8 cellular contexts compared by ENCODE assay signal in genomic region chr1:207838156-207839082, GRCh38.
DNase-seq lines count a peak whose midpoint lies in the region; ATAC-seq and TF ChIP-seq lines count a peak whose summit lies in the region.

No MANE protein-coding gene starts in this region.

- H3K4me1 ChIP-seq in lung (ENCODE audit: control insufficient read depth in 2 of 2, insufficient read depth in 2 of 2, low read length in 2 of 2): peaks cover 11 to 36% of the 10 kb centered on the region in 2 donors
- H3K4me1 ChIP-seq in GM23338 (ENCODE audit: insufficient read depth): no peaks in the 10 kb centered on the region

- in situ Hi-C loops in ACHN (cut with HindIII; ENCODE audit: low pct_ligation_motif_present, low pct_unique_long_range_greater_than_20kb, low sequenced_read_pairs): no loop called here

- H3K4me1 Mint-ChIP-seq in T-helper 17 cell (peaks cover 60% of the 10 kb centered on the region), GM23338 (peaks cover 7% of the 10 kb centered on the region; the same call in 2 of the 3 replicates)
- peaks cover 86% of the 10 kb centered on the region for H3K4me1 Mint-ChIP-seq in stimulated activated naive CD8-positive, alpha-beta T cell treated with anti-CD3 and anti-CD28 coated beads, Interleukin-15, amount 100 ng/mL, for 72 hours

- H3K4me3 Mint-ChIP-seq in T-helper 17 cell (no peak overlapping the region), GM23338 (no peak overlapping the region)
- H3K4me3 Mint-ChIP-seq in stimulated activated naive CD8-positive, alpha-beta T cell treated with anti-CD3 and anti-CD28 coated beads, Interleukin-15, amount 100 ng/mL, for 72 hours: no peak overlapping the region

- no peak overlapping the region for H2AFZ ChIP-seq in GM23338

- H3K4me3 ChIP-seq in choroid plexus epithelial cell (ENCODE audit: low read depth, low read length): no peak overlapping the region
- H3K4me3 ChIP-seq in lung: peak overlapping the region; percentile 4
- H3K4me3 ChIP-seq in GM23338: no peak overlapping the region

- no peak overlapping the region for H3K4me2 ChIP-seq in GM23338

- peaks cover 0 to 8% of the 10 kb centered on the region in 2 donors for H3K36me3 ChIP-seq in lung (ENCODE audit: control insufficient read depth in 2 of 2, insufficient read depth in 2 of 2, low read length in 2 of 2)
- no peaks in the 10 kb centered on the region for H3K36me3 ChIP-seq in GM23338 (ENCODE audit: insufficient read depth)

- H3K27me3 ChIP-seq in lung (ENCODE audit: control insufficient read depth, insufficient read depth): no peaks in the 10 kb centered on the region
- H3K27me3 ChIP-seq in GM23338 (ENCODE audit: insufficient read depth): no peaks in the 10 kb centered on the region

- no peaks in the 10 kb centered on the region for H3K9me3 ChIP-seq in T-helper 17 cell (ENCODE audit: control insufficient read depth, low read length, poor library complexity, severe bottlenecking)
- H3K9me3 ChIP-seq in lung (ENCODE audit: control insufficient read depth in 2 of 2, insufficient read depth in 1 of 2, low read length in 1 of 2): no peaks in the 10 kb centered on the region

- peaks cover 2% of the 10 kb centered on the region for H3K36me3 Mint-ChIP-seq in T-helper 17 cell (ENCODE audit: low read depth)
- no peaks in the 10 kb centered on the region for H3K36me3 Mint-ChIP-seq in GM23338 (ENCODE audit: low read depth)

- H3K9me3 Mint-ChIP-seq in stimulated activated naive CD8-positive, alpha-beta T cell treated with anti-CD3 and anti-CD28 coated beads, Interleukin-15, amount 100 ng/mL, for 72 hours: peaks cover 0 to 4% of the 10 kb centered on the region in 2 donors
- no peaks in the 10 kb centered on the region for H3K9me3 Mint-ChIP-seq in GM23338

- WGBS in lung, 2 donors: 69 to 82% methylated on average over 15 of the region's 15 CpGs

- H3K9me2 ChIP-seq in GM23338 (ENCODE audit: insufficient read depth): 0 out of 2 replicates have a peak, but pooled peaks cover 6% of the 10 kb centered on the region

- peak overlapping the region; percentile 76 to 85 for H3K27ac ChIP-seq in lung (ENCODE audit: low read depth in 1 of 2, low read length in 1 of 2)
- no peak overlapping the region for H3K27ac ChIP-seq in GM23338 (ENCODE audit: low read depth)

- H3K27ac Mint-ChIP-seq in T-helper 17 cell (peak overlapping the region; percentile 88), GM23338 (no peak overlapping the region)
- peak overlapping the region in 1 of 2 donors; percentile 76 for H3K27ac Mint-ChIP-seq in stimulated activated naive CD8-positive, alpha-beta T cell treated with anti-CD3 and anti-CD28 coated beads, Interleukin-15, amount 100 ng/mL, for 72 hours

- ATAC-seq in T-helper 17 cell (no peak), lung (ENCODE audit: insufficient read depth, low FRiP score) (peak; percentile 25), GM21737 (IDR thresholded peaks at IDR 0.05; ENCODE audit: unreplicated experiment) (no peak), GM23338 (no peak)
- ATAC-seq in stimulated activated naive CD8-positive, alpha-beta T cell treated with anti-CD3 and anti-CD28 coated beads, Interleukin-15, amount 100 ng/mL, for 72 hours: peak; percentile 63

- H3K27me3 Mint-ChIP-seq in T-helper 17 cell (no peaks in the 10 kb centered on the region), GM23338 (ENCODE audit: insufficient read depth, low read depth, poor library complexity) (peaks cover 3% of the 10 kb centered on the region)
- H3K27me3 Mint-ChIP-seq in stimulated activated naive CD8-positive, alpha-beta T cell treated with anti-CD3 and anti-CD28 coated beads, Interleukin-15, amount 100 ng/mL, for 72 hours: no peaks in the 10 kb centered on the region

- TF ChIP-seq CTCF in choroid plexus epithelial cell (conservative IDR thresholded peaks at IDR 0.05; ENCODE audit: low read depth, low read length): no peak
- no peak for TF ChIP-seq CTCF in lung (IDR thresholded peaks at IDR 0.05; ENCODE audit: control extremely low read depth, extremely low read depth)
- no peak for TF ChIP-seq CTCF in GM23338 (conservative IDR thresholded peaks at IDR 0.05; ENCODE audit: low read depth in 2 of 2)

- DNase-seq in T-helper 17 cell (no peak), choroid plexus epithelial cell (ENCODE audit: low read depth) (peak; percentile 23), lung (ENCODE audit: low spot score) (no peak), MV-4-11 (lab: John Stamatoyannopoulos, UW) (no peak), ACHN (no peak), GM23338 (ENCODE audit: low spot score) (no peak)
- no peak for DNase-seq in stimulated activated naive CD8-positive, alpha-beta T cell treated with anti-CD3 and anti-CD28 coated beads, Interleukin-15, amount 100 ng/mL, for 72 hours

- H4K20me1 ChIP-seq in GM23338 (replicated peaks; ENCODE audit: insufficient read depth): no peaks in the 10 kb centered on the region

- no peaks in the 10 kb centered on the region for H3K79me2 ChIP-seq in GM23338 (replicated peaks; ENCODE audit: insufficient read depth)

- H3F3A ChIP-seq in GM23338 (replicated peaks; ENCODE audit: low read depth): no peaks in the 10 kb centered on the region

TF ChIP-seq in GM23338, 12 proteins besides CTCF, POLR2A, EP300 and RAD21 (continues in another document):
- TF ChIP-seq, protein P1, sequence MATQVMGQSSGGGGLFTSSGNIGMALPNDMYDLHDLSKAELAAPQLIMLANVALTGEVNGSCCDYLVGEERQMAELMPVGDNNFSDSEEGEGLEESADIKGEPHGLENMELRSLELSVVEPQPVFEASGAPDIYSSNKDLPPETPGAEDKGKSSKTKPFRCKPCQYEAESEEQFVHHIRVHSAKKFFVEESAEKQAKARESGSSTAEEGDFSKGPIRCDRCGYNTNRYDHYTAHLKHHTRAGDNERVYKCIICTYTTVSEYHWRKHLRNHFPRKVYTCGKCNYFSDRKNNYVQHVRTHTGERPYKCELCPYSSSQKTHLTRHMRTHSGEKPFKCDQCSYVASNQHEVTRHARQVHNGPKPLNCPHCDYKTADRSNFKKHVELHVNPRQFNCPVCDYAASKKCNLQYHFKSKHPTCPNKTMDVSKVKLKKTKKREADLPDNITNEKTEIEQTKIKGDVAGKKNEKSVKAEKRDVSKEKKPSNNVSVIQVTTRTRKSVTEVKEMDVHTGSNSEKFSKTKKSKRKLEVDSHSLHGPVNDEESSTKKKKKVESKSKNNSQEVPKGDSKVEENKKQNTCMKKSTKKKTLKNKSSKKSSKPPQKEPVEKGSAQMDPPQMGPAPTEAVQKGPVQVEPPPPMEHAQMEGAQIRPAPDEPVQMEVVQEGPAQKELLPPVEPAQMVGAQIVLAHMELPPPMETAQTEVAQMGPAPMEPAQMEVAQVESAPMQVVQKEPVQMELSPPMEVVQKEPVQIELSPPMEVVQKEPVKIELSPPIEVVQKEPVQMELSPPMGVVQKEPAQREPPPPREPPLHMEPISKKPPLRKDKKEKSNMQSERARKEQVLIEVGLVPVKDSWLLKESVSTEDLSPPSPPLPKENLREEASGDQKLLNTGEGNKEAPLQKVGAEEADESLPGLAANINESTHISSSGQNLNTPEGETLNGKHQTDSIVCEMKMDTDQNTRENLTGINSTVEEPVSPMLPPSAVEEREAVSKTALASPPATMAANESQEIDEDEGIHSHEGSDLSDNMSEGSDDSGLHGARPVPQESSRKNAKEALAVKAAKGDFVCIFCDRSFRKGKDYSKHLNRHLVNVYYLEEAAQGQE (IDR thresholded peaks at IDR 0.05; ENCODE audit: unreplicated experiment): no peak
- TF ChIP-seq ZNF331 (CRISPR knock-in tag; IDR thresholded peaks at IDR 0.05; ENCODE audit: low read depth) (no peak), POLR2AphosphoS5 (IDR thresholded peaks at IDR 0.05; ENCODE audit: low read depth) (no peak), STAT1 (IDR thresholded peaks at IDR 0.05; ENCODE audit: unreplicated experiment) (no peak), NANOG (IDR thresholded peaks at IDR 0.05; ENCODE audit: borderline replicate concordance) (no peak), EZH2 (IDR thresholded peaks at IDR 0.05; ENCODE audit: low read depth, unreplicated experiment) (no peak), CREB1 (CRISPR knock-in tag; IDR thresholded peaks at IDR 0.05; ENCODE audit: low read depth) (no peak)

Comparison
In these comparisons a context has a peak if more than half of its experiments do, and no peak if none do; other contexts are left out.
1. ATAC-seq: peak in lung (single experiment) and stimulated activated naive CD8-positive, alpha-beta T cell treated with anti-CD3 and anti-CD28 coated beads, Interleukin-15, amount 100 ng/mL, for 72 hours (single experiment); none in T-helper 17 cell (single experiment), GM21737 (single experiment) and GM23338 (single experiment).